In the genomic region with DNA sequence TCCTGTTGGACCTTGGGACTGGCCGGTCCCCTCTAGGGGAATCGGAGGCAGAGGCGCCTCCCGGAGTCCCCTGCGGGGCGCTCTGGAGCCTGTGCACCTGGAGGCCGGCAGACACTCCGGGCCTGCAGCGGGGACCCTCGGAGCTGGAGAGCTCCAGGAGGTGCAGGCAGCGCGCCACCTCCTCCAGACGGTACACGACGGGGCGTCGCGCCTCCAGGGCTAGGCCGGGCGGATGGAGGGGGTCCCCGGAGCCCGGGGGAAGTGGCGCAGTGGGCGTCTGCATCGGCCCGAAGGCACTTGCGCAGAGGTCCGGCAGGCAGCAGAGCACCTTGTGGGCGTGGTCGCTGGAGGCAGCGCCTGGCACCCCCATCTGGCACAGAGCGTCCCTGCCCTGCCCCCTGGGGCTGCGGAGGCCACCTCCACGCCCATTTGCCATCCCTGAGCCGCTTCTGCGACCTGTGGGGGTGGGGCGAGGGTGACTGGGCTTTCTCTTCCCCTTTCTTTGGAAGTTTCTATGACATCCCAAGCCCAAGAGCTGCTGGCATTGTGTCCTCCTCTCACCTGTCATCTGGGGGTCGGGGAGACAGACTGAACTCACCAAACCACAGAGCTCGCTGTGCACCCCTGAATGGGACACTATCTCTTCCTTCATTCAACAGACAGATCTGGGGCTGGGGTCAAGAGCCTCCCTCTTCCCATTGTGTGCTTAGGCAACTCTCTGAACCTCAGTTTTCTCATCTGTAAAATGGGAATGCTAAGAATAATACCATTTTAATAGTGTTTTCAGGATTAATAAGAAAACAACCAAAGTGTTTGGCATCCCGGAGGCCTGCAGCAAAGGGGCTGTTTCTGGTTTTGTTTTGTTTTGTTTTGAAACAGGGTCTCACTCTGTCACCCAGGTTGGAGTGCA, we compare ENCODE assay signal across 8 cellular contexts. TPM values are rescaled to one million over a fixed set of nuclear protein-coding genes. Genes with fewer than 3 reads are reported as not detected.
DNase-seq lines count a peak whose midpoint lies in the region; ATAC-seq and TF ChIP-seq lines count a peak whose summit lies in the region.

No MANE protein-coding gene starts in this region.

- H3K27me3 ChIP-seq in left ventricle myocardium inferior (ENCODE audit: low read depth) (no peaks in the 10 kb centered on the region), sigmoid colon (no peaks in the 10 kb centered on the region)

- H3K9me3 ChIP-seq in left ventricle myocardium inferior (replicated peaks) (no peaks in the 10 kb centered on the region), sigmoid colon (no peaks in the 10 kb centered on the region)

- H3K36me3 ChIP-seq in left ventricle myocardium inferior (no peaks in the 10 kb centered on the region), sigmoid colon (no peaks in the 10 kb centered on the region)

- ATAC-seq in HG03196 (IDR thresholded peaks at IDR 0.05; ENCODE audit: unreplicated experiment) (peak; percentile 67), omental fat pad (ENCODE audit: low FRiP score) (no peak), HG03571 (IDR thresholded peaks at IDR 0.05; ENCODE audit: unreplicated experiment) (no peak)

- TF ChIP-seq CTCF in left ventricle myocardium inferior (IDR thresholded peaks at IDR 0.05; ENCODE audit: borderline replicate concordance) (no peak), sigmoid colon (IDR thresholded peaks at IDR 0.05) (no peak), omental fat pad (IDR thresholded peaks at IDR 0.05) (no peak)

- H3K4me3 ChIP-seq in left ventricle myocardium inferior (peak overlapping the region; percentile 60), sigmoid colon (peak overlapping the region; percentile 21 to 41 (median 34))

- DNase-seq in COR-L47 (lab: John Stamatoyannopoulos, UW) (peak; percentile 76), left ventricle myocardium inferior (peak; percentile 51), sigmoid colon (peak; percentile 81), GOT3 (lab: John Stamatoyannopoulos, UW) (no peak), omental fat pad (ENCODE audit: low spot score) (no peak)
- peak; percentile 58 for DNase-seq in activated CD8-positive, alpha-beta memory T cell treated with anti-CD3 and anti-CD28 coated beads for 24 hours

- intact Hi-C loops in left ventricle myocardium inferior (cut with micrococcal nuclease) = no loop called here
- intact Hi-C loops in sigmoid colon (cut with DNase I) = loop anchor here (1.0 kb wide), 1 partner anchor 33 kb away; no protein-coding TSS in a partner anchor

- no peak for TF ChIP-seq POLR2A in sigmoid colon (IDR thresholded peaks at IDR 0.05)

- H3K27ac ChIP-seq in left ventricle myocardium inferior (replicated peaks) (peak overlapping the region; percentile 32), sigmoid colon (peak overlapping the region; percentile 9 to 91 (median 36))

- peaks cover 46% of the 10 kb centered on the region for H3K4me1 ChIP-seq in left ventricle myocardium inferior
- H3K4me1 ChIP-seq in sigmoid colon = peaks cover 0 to 51% (median 36%) of the 10 kb centered on the region in 4 donors

- TF ChIP-seq EP300 in sigmoid colon (IDR thresholded peaks at IDR 0.05) = no peak

- WGBS in sigmoid colon, 2 donors = 9 to 14% methylated on average over 40 of the region's 40 CpGs

RNA-seq across cellular contexts. Expression of a gene that starts 37.5 kb away (rescaled TPM):
- total RNA-seq in left ventricle myocardium inferior = 59.6 TPM
- total RNA-seq in sigmoid colon = 100 to 1,000 TPM; 247 to 569 (median 360) TPM
- 10 to 100 TPM; 38.4 to 50.2 (median 49.2) TPM for polyA plus RNA-seq in sigmoid colon
- 100 to 1,000 TPM; 100 to 273 (median 154) TPM for total RNA-seq in omental fat pad

Comparison
In these comparisons a context has a peak if more than half of its experiments do, and no peak if none do; other contexts are left out.
1. DNase-seq: peak in COR-L47 (single experiment), activated CD8-positive, alpha-beta memory T cell treated with anti-CD3 and anti-CD28 coated beads for 24 hours (single experiment), left ventricle myocardium inferior (single experiment) and sigmoid colon (single experiment); none in GOT3 (single experiment) and omental fat pad (single experiment).